1 cellular context compared by ENCODE assay signal in genomic region chr1:95093296-95093695, GRCh38.
A peak's percentile ranks its signal among the peaks of the same experiment; 100 is the strongest.
TF ChIP-seq lines count a peak whose summit lies in the region.

No MANE protein-coding gene starts in this region.

TF ChIP-seq in K562, 482 proteins besides CTCF, POLR2A, EP300 and RAD21:
- TF ChIP-seq RCOR1 (IDR thresholded peaks at IDR 0.05; ENCODE audit: borderline replicate concordance in 1 of 2, low read depth in 2 of 2, low read length in 2 of 2) (0 out of 4 replicates have a peak, but pooled peaks of 1 of the 2 experiments have one; percentile 20), TRIM24 (IDR thresholded peaks at IDR 0.05) (peak in 1 of 2 experiments; percentile 29; a peak in 1 of 4 replicates), DPF2 (IDR thresholded peaks at IDR 0.05) (0 out of 2 replicates have a peak, but pooled peaks have one; percentile 15), CTBP1 (IDR thresholded peaks at IDR 0.05; ENCODE audit: borderline replicate concordance) (peak; percentile 29; the same call in 1 of the 2 replicates), SMARCA4 (IDR thresholded peaks at IDR 0.05) (0 out of 2 replicates have a peak, but pooled peaks have one; percentile 23), MTA2 (IDR thresholded peaks at IDR 0.05; ENCODE audit: low read depth) (no peak), NCOR1 (IDR thresholded peaks at IDR 0.05) (peak; percentile 29; the same call in 1 of the 2 replicates), BRF1 (IDR thresholded peaks at IDR 0.05; ENCODE audit: borderline replicate concordance, extremely low read depth, insufficient read length) (no peak), CBX3 (IDR thresholded peaks at IDR 0.05; ENCODE audit: borderline replicate concordance in 1 of 2, low read length in 2 of 2) (peak in 1 of 2 experiments; percentile 47; a peak in 1 of 3 replicates), ARID1B (IDR thresholded peaks at IDR 0.05) (peak; percentile 49; the same call in 1 of the 2 replicates), TEAD4 (IDR thresholded peaks at IDR 0.05; ENCODE audit: low read length) (peak; percentile 53; the same call in 1 of the 2 replicates), TEAD4 (CRISPR knock-in tag; IDR thresholded peaks at IDR 0.05; ENCODE audit: borderline replicate concordance) (no peak), TCF3 (CRISPR knock-in tag; IDR thresholded peaks at IDR 0.05) (peak; percentile 68), CBFA2T3 (IDR thresholded peaks at IDR 0.05) (peak; percentile 81), PML (IDR thresholded peaks at IDR 0.05; ENCODE audit: low read length) (peak; percentile 21; the same call in 1 of the 2 replicates), HNRNPH1 (optimal IDR thresholded peaks at IDR 0.05; ENCODE audit: low read depth, low read length) (no peak), ESRRA (IDR thresholded peaks at IDR 0.05; ENCODE audit: borderline replicate concordance, low read depth) (peak; percentile 91), CBFA2T2 (conservative IDR thresholded peaks at IDR 0.05) (peak; percentile 60), ZNF395 (CRISPR knock-in tag; IDR thresholded peaks at IDR 0.05) (no peak), TAL1 (IDR thresholded peaks at IDR 0.05) (peak; percentile 58)
